Comparison of ENCODE assay signal across 1 cellular context in the genomic region with DNA sequence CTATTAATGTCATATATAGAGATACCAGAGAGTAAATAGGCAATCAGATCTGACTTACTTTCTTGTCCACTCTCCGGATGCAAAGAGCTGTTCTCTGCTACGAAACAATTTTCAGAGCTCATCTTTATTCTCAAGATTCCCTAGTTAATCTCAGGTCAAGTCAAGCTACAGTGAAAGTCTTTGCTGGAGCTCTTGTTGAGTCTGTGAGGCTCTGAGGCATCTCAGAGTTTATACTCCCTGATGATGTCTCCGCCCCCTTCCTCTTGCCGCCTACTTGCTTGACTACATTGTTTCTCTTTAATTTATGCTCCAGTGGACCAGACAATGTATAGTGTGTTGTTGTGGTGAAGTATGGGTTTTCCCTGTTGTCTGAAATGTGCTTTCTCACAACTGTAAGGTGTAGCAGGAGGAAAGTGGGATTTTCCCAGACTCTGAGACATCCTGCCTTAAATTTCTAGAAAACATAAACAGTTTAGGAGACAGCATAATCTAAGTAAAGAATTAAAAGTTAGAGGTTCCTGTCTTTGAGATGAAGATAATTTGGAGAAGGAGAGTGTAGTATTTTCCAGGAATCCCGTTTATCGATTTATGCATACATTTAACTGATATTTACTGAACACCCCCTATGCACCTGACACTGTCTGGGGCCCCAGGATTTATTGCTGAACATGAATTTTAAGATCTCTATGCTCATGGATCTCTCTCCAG.
TF ChIP-seq lines count a peak whose summit lies in the region.

A gene (minus strand): TSS at position 203 of the 708 bp plus-strand sequence. CDS start 81 bp downstream, at position 122.

TF ChIP-seq in K562, 482 proteins besides CTCF, POLR2A, EP300 and RAD21 (continued from another document and continues in another):
- TF ChIP-seq, protein P1, sequence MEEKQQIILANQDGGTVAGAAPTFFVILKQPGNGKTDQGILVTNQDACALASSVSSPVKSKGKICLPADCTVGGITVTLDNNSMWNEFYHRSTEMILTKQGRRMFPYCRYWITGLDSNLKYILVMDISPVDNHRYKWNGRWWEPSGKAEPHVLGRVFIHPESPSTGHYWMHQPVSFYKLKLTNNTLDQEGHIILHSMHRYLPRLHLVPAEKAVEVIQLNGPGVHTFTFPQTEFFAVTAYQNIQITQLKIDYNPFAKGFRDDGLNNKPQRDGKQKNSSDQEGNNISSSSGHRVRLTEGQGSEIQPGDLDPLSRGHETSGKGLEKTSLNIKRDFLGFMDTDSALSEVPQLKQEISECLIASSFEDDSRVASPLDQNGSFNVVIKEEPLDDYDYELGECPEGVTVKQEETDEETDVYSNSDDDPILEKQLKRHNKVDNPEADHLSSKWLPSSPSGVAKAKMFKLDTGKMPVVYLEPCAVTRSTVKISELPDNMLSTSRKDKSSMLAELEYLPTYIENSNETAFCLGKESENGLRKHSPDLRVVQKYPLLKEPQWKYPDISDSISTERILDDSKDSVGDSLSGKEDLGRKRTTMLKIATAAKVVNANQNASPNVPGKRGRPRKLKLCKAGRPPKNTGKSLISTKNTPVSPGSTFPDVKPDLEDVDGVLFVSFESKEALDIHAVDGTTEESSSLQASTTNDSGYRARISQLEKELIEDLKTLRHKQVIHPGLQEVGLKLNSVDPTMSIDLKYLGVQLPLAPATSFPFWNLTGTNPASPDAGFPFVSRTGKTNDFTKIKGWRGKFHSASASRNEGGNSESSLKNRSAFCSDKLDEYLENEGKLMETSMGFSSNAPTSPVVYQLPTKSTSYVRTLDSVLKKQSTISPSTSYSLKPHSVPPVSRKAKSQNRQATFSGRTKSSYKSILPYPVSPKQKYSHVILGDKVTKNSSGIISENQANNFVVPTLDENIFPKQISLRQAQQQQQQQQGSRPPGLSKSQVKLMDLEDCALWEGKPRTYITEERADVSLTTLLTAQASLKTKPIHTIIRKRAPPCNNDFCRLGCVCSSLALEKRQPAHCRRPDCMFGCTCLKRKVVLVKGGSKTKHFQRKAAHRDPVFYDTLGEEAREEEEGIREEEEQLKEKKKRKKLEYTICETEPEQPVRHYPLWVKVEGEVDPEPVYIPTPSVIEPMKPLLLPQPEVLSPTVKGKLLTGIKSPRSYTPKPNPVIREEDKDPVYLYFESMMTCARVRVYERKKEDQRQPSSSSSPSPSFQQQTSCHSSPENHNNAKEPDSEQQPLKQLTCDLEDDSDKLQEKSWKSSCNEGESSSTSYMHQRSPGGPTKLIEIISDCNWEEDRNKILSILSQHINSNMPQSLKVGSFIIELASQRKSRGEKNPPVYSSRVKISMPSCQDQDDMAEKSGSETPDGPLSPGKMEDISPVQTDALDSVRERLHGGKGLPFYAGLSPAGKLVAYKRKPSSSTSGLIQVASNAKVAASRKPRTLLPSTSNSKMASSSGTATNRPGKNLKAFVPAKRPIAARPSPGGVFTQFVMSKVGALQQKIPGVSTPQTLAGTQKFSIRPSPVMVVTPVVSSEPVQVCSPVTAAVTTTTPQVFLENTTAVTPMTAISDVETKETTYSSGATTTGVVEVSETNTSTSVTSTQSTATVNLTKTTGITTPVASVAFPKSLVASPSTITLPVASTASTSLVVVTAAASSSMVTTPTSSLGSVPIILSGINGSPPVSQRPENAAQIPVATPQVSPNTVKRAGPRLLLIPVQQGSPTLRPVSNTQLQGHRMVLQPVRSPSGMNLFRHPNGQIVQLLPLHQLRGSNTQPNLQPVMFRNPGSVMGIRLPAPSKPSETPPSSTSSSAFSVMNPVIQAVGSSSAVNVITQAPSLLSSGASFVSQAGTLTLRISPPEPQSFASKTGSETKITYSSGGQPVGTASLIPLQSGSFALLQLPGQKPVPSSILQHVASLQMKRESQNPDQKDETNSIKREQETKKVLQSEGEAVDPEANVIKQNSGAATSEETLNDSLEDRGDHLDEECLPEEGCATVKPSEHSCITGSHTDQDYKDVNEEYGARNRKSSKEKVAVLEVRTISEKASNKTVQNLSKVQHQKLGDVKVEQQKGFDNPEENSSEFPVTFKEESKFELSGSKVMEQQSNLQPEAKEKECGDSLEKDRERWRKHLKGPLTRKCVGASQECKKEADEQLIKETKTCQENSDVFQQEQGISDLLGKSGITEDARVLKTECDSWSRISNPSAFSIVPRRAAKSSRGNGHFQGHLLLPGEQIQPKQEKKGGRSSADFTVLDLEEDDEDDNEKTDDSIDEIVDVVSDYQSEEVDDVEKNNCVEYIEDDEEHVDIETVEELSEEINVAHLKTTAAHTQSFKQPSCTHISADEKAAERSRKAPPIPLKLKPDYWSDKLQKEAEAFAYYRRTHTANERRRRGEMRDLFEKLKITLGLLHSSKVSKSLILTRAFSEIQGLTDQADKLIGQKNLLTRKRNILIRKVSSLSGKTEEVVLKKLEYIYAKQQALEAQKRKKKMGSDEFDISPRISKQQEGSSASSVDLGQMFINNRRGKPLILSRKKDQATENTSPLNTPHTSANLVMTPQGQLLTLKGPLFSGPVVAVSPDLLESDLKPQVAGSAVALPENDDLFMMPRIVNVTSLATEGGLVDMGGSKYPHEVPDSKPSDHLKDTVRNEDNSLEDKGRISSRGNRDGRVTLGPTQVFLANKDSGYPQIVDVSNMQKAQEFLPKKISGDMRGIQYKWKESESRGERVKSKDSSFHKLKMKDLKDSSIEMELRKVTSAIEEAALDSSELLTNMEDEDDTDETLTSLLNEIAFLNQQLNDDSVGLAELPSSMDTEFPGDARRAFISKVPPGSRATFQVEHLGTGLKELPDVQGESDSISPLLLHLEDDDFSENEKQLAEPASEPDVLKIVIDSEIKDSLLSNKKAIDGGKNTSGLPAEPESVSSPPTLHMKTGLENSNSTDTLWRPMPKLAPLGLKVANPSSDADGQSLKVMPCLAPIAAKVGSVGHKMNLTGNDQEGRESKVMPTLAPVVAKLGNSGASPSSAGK (IDR thresholded peaks at IDR 0.05) = no peak
- no peak for TF ChIP-seq RFX7 (CRISPR knock-in tag; IDR thresholded peaks at IDR 0.05)
- TF ChIP-seq HMG20B (CRISPR knock-in tag; IDR thresholded peaks at IDR 0.05) = no peak
- peak; percentile 30; the same call in 1 of the 2 replicates for TF ChIP-seq C11orf30 (IDR thresholded peaks at IDR 0.05; ENCODE audit: low read depth)
- TF ChIP-seq MECOM (CRISPR knock-in tag; IDR thresholded peaks at IDR 0.05) = no peak
- TF ChIP-seq, protein P2, sequence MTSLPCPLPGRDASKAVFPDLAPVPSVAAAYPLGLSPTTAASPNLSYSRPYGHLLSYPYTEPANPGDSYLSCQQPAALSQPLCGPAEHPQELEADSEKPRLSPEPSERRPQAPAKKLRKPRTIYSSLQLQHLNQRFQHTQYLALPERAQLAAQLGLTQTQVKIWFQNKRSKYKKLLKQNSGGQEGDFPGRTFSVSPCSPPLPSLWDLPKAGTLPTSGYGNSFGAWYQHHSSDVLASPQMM (CRISPR knock-in tag; IDR thresholded peaks at IDR 0.05) = no peak
- TF ChIP-seq ZNF324 (CRISPR knock-in tag; IDR thresholded peaks at IDR 0.05) = no peak
- TF ChIP-seq, protein P3, sequence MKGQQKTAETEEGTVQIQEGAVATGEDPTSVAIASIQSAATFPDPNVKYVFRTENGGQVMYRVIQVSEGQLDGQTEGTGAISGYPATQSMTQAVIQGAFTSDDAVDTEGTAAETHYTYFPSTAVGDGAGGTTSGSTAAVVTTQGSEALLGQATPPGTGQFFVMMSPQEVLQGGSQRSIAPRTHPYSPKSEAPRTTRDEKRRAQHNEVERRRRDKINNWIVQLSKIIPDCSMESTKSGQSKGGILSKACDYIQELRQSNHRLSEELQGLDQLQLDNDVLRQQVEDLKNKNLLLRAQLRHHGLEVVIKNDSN (CRISPR knock-in tag; IDR thresholded peaks at IDR 0.05) = no peak
- TF ChIP-seq U2AF2 (optimal IDR thresholded peaks at IDR 0.05; ENCODE audit: low read depth, low read length) = no peak
- peak; percentile 74; the same call in 1 of the 2 replicates for TF ChIP-seq SMAD4 (CRISPR knock-in tag; conservative IDR thresholded peaks at IDR 0.05)
- no peak for TF ChIP-seq CBX2 (IDR thresholded peaks at IDR 0.05; ENCODE audit: insufficient read depth, low read length, poor library complexity, severe bottlenecking)
- no peak for TF ChIP-seq SREBF2 (CRISPR knock-in tag; IDR thresholded peaks at IDR 0.05)
- no peak for TF ChIP-seq ILF3 (IDR thresholded peaks at IDR 0.05; ENCODE audit: borderline replicate concordance)
- TF ChIP-seq HDGF (IDR thresholded peaks at IDR 0.05) = no peak
- TF ChIP-seq ZNF583 (CRISPR knock-in tag; IDR thresholded peaks at IDR 0.05) = no peak
- no peak for TF ChIP-seq PHB (CRISPR knock-in tag; IDR thresholded peaks at IDR 0.05)
- TF ChIP-seq, protein P4, sequence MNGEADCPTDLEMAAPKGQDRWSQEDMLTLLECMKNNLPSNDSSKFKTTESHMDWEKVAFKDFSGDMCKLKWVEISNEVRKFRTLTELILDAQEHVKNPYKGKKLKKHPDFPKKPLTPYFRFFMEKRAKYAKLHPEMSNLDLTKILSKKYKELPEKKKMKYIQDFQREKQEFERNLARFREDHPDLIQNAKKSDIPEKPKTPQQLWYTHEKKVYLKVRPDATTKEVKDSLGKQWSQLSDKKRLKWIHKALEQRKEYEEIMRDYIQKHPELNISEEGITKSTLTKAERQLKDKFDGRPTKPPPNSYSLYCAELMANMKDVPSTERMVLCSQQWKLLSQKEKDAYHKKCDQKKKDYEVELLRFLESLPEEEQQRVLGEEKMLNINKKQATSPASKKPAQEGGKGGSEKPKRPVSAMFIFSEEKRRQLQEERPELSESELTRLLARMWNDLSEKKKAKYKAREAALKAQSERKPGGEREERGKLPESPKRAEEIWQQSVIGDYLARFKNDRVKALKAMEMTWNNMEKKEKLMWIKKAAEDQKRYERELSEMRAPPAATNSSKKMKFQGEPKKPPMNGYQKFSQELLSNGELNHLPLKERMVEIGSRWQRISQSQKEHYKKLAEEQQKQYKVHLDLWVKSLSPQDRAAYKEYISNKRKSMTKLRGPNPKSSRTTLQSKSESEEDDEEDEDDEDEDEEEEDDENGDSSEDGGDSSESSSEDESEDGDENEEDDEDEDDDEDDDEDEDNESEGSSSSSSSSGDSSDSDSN (IDR thresholded peaks at IDR 0.05; ENCODE audit: borderline replicate concordance in 1 of 2, low read depth in 2 of 2, low read length in 2 of 2) = no peak
- no peak for TF ChIP-seq NR4A1 (CRISPR knock-in tag; IDR thresholded peaks at IDR 0.05)
- no peak for TF ChIP-seq NR4A1 (tag; IDR thresholded peaks at IDR 0.05)
- TF ChIP-seq TRIM24 (IDR thresholded peaks at IDR 0.05) = no peak
- TF ChIP-seq LARP7 (IDR thresholded peaks at IDR 0.05) = 0 out of 2 replicates have a peak, but pooled peaks have one; percentile 30
- TF ChIP-seq FOXJ3 (CRISPR knock-in tag; IDR thresholded peaks at IDR 0.05) = no peak
- TF ChIP-seq BCL6 (CRISPR knock-in tag; IDR thresholded peaks at IDR 0.05) = no peak
- no peak for TF ChIP-seq ZFP30 (CRISPR knock-in tag; IDR thresholded peaks at IDR 0.05; ENCODE audit: borderline replicate concordance)
- no peak for TF ChIP-seq NR2C1 (IDR thresholded peaks at IDR 0.05)
- TF ChIP-seq NR2C1 (tag; IDR thresholded peaks at IDR 0.05) = no peak
- no peak for TF ChIP-seq PTRF (tag; IDR thresholded peaks at IDR 0.05)
- no peak for TF ChIP-seq CSDE1 (IDR thresholded peaks at IDR 0.05)
- TF ChIP-seq, protein P5, sequence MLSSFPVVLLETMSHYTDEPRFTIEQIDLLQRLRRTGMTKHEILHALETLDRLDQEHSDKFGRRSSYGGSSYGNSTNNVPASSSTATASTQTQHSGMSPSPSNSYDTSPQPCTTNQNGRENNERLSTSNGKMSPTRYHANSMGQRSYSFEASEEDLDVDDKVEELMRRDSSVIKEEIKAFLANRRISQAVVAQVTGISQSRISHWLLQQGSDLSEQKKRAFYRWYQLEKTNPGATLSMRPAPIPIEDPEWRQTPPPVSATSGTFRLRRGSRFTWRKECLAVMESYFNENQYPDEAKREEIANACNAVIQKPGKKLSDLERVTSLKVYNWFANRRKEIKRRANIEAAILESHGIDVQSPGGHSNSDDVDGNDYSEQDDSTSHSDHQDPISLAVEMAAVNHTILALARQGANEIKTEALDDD (IDR thresholded peaks at IDR 0.05) = peak; percentile 54; the same call in 1 of the 2 replicates
- no peak for TF ChIP-seq ZNF507 (tag; conservative IDR thresholded peaks at IDR 0.05)
- no peak for TF ChIP-seq CREB1 (IDR thresholded peaks at IDR 0.05)
- TF ChIP-seq CREB1 (CRISPR knock-in tag; IDR thresholded peaks at IDR 0.05) = no peak
- no peak for TF ChIP-seq ZNF436 (CRISPR knock-in tag; IDR thresholded peaks at IDR 0.05)
- peak in 1 of 2 experiments; percentile 81; a peak in 2 of 4 replicates for TF ChIP-seq NONO (IDR thresholded peaks at IDR 0.05; ENCODE audit: low read depth in 2 of 2, low read length in 1 of 2)
- peak; percentile 80 for TF ChIP-seq RBFOX2 (IDR thresholded peaks at IDR 0.05; ENCODE audit: low read depth, low read length)
- TF ChIP-seq POLR3G (IDR thresholded peaks at IDR 0.05; ENCODE audit: extremely low read depth, insufficient read length, insufficient replicate concordance) = no peak
- TF ChIP-seq ZNF24 (IDR thresholded peaks at IDR 0.05) = no peak
- no peak for TF ChIP-seq ZNF764 (CRISPR knock-in tag; IDR thresholded peaks at IDR 0.05; ENCODE audit: low read depth)
- TF ChIP-seq, protein P6, sequence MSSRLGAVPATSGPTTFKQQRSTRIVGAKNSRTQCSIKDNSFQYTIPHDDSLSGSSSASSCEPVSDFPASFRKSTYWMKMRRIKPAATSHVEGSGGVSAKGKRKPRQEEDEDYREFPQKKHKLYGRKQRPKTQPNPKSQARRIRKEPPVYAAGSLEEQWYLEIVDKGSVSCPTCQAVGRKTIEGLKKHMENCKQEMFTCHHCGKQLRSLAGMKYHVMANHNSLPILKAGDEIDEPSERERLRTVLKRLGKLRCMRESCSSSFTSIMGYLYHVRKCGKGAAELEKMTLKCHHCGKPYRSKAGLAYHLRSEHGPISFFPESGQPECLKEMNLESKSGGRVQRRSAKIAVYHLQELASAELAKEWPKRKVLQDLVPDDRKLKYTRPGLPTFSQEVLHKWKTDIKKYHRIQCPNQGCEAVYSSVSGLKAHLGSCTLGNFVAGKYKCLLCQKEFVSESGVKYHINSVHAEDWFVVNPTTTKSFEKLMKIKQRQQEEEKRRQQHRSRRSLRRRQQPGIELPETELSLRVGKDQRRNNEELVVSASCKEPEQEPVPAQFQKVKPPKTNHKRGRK (tag; IDR thresholded peaks at IDR 0.05) = no peak
- TF ChIP-seq GABPA (tag; conservative IDR thresholded peaks at IDR 0.05; ENCODE audit: low read depth) = no peak
- TF ChIP-seq ZNF717 (CRISPR knock-in tag; IDR thresholded peaks at IDR 0.05) = no peak
- no peak for TF ChIP-seq MAFG (tag; conservative IDR thresholded peaks at IDR 0.05)
- TF ChIP-seq LCOR (CRISPR knock-in tag; IDR thresholded peaks at IDR 0.05) = no peak
- no peak for TF ChIP-seq HCFC1 (IDR thresholded peaks at IDR 0.05; ENCODE audit: low read depth, low read length)
- TF ChIP-seq, protein P7, sequence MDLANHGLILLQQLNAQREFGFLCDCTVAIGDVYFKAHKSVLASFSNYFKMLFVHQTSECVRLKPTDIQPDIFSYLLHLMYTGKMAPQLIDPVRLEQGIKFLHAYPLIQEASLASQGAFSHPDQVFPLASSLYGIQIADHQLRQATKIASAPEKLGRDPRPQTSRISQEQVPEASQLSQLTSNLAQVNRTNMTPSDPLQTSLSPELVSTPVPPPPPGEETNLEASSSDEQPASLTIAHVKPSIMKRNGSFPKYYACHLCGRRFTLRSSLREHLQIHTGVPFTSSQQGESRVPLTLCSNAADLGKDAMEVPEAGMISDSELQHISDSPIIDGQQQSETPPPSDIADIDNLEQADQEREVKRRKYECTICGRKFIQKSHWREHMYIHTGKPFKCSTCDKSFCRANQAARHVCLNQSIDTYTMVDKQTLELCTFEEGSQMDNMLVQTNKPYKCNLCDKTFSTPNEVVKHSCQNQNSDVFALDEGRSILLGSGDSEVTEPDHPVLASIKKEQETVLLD (IDR thresholded peaks at IDR 0.05) = no peak
- TF ChIP-seq, protein P8, sequence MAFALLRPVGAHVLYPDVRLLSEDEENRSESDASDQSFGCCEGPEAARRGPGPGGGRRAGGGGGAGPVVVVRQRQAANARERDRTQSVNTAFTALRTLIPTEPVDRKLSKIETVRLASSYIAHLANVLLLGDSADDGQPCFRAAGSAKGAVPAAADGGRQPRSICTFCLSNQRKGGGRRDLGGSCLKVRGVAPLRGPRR (CRISPR knock-in tag; IDR thresholded peaks at IDR 0.05) = no peak
